Comparison of ENCODE assay signal across 8 cellular contexts in genomic region chr2:47072728-47073191, GRCh38.
DNase-seq lines count a peak whose midpoint lies in the region; ATAC-seq and TF ChIP-seq lines count a peak whose summit lies in the region.

No MANE protein-coding gene starts in this region.

- H3K27ac ChIP-seq in HL-60 (replicated peaks), result 0 out of 2 replicates have a peak overlapping the region, but pooled peaks have one; percentile 12

- peaks cover 19% of the 10 kb centered on the region for H3K36me3 Mint-ChIP-seq in activated T-helper 1 cell treated with anti-CD3 and anti-CD28 coated beads, Interleukin-12 subunit alpha, Interleukin-12 subunit beta, Interleukin-2, Interleukin-4 antibody, amounts not matched to agents 30 ng/mL and 10 ng/mL and 1 ng/mL, durations not matched to agents 14 hours and 24 hours and 36 hours (ENCODE audit: low read depth)
- H3K36me3 Mint-ChIP-seq in stimulated activated memory B cell treated with anti-CD40 and anti-IgM and Interleukin-4, amounts not matched to agents 10 μg/mL and 1 μg/mL and 100 μg/mL, for 72 hours, result peaks cover 36% of the 10 kb centered on the region

- no peak overlapping the region for H3K4me3 ChIP-seq in HL-60 (replicated peaks; ENCODE audit: insufficient read depth, low read length)

- H3K27me3 ChIP-seq in HL-60 (ENCODE audit: insufficient read depth, poor library complexity, severe bottlenecking), result no peaks in the 10 kb centered on the region

- peak; percentile 69 for ATAC-seq in stimulated activated memory B cell treated with anti-CD40 and anti-IgM and Interleukin-4, amounts not matched to agents 10 μg/mL and 1 μg/mL and 100 μg/mL, for 72 hours
- no peak for ATAC-seq in GM18861 (IDR thresholded peaks at IDR 0.05; ENCODE audit: unreplicated experiment)

- no peaks in the 10 kb centered on the region for H3K27me3 Mint-ChIP-seq in activated T-helper 1 cell treated with anti-CD3 and anti-CD28 coated beads, Interleukin-12 subunit alpha, Interleukin-12 subunit beta, Interleukin-2, Interleukin-4 antibody, amounts not matched to agents 30 ng/mL and 10 ng/mL and 1 ng/mL, durations not matched to agents 14 hours and 24 hours and 36 hours (ENCODE audit: insufficient read depth)
- no peaks in the 10 kb centered on the region for H3K27me3 Mint-ChIP-seq in stimulated activated memory B cell treated with anti-CD40 and anti-IgM and Interleukin-4, amounts not matched to agents 10 μg/mL and 1 μg/mL and 100 μg/mL, for 72 hours

- H3K9me3 Mint-ChIP-seq in activated T-helper 1 cell treated with anti-CD3 and anti-CD28 coated beads, Interleukin-12 subunit alpha, Interleukin-12 subunit beta, Interleukin-2, Interleukin-4 antibody, amounts not matched to agents 30 ng/mL and 10 ng/mL and 1 ng/mL, durations not matched to agents 14 hours and 24 hours and 36 hours, result no peaks in the 10 kb centered on the region
- H3K9me3 Mint-ChIP-seq in stimulated activated memory B cell treated with anti-CD40 and anti-IgM and Interleukin-4, amounts not matched to agents 10 μg/mL and 1 μg/mL and 100 μg/mL, for 72 hours, result no peaks in the 10 kb centered on the region

- intact Hi-C loops in activated T-helper 1 cell treated with anti-CD3 and anti-CD28 coated beads, Interleukin-12 subunit alpha, Interleukin-12 subunit beta, Interleukin-2, Interleukin-4 antibody, amounts not matched to agents 30 ng/mL and 10 ng/mL and 1 ng/mL, durations not matched to agents 14 hours and 24 hours and 36 hours (cut with micrococcal nuclease), result no loop called here

- DNase-seq in HL-60 (ENCODE audit: low read depth in 1 of 2, low spot score in 1 of 2) (peak; percentile 24 to 94), left kidney (ENCODE audit: low read depth, low spot score) (peak; percentile 77), NCI-H1436 (lab: John Stamatoyannopoulos, UW) (no peak), DMS 273 treated with DMSO at 0.1 percent for 48 hours (lab: John Stamatoyannopoulos, UW) (no peak)
- no peak for DNase-seq in activated T-helper 1 cell treated with anti-CD3 and anti-CD28 coated beads, Interleukin-12 subunit alpha, Interleukin-12 subunit beta, Interleukin-2, Interleukin-4 antibody, amounts not matched to agents 30 ng/mL and 10 ng/mL and 1 ng/mL, durations not matched to agents 14 hours and 24 hours and 36 hours (ENCODE audit: low spot score)
- DNase-seq in activated CD4-positive, CD25-positive, alpha-beta regulatory T cell treated with anti-CD3 and anti-CD28 coated beads, Interleukin-2, amount 50 U/mL, for 72 hours, result no peak

- TF ChIP-seq CTCF in HL-60 (IDR thresholded peaks at IDR 0.05; ENCODE audit: insufficient read depth, low read length), result no peak

- H3K27ac Mint-ChIP-seq in activated T-helper 1 cell treated with anti-CD3 and anti-CD28 coated beads, Interleukin-12 subunit alpha, Interleukin-12 subunit beta, Interleukin-2, Interleukin-4 antibody, amounts not matched to agents 30 ng/mL and 10 ng/mL and 1 ng/mL, durations not matched to agents 14 hours and 24 hours and 36 hours, result peak overlapping the region; percentile 53
- peak overlapping the region; percentile 70 for H3K27ac Mint-ChIP-seq in stimulated activated memory B cell treated with anti-CD40 and anti-IgM and Interleukin-4, amounts not matched to agents 10 μg/mL and 1 μg/mL and 100 μg/mL, for 72 hours

- no peak overlapping the region for H3K4me3 Mint-ChIP-seq in activated T-helper 1 cell treated with anti-CD3 and anti-CD28 coated beads, Interleukin-12 subunit alpha, Interleukin-12 subunit beta, Interleukin-2, Interleukin-4 antibody, amounts not matched to agents 30 ng/mL and 10 ng/mL and 1 ng/mL, durations not matched to agents 14 hours and 24 hours and 36 hours
- peak overlapping the region; percentile 3 for H3K4me3 Mint-ChIP-seq in stimulated activated memory B cell treated with anti-CD40 and anti-IgM and Interleukin-4, amounts not matched to agents 10 μg/mL and 1 μg/mL and 100 μg/mL, for 72 hours

- H3K4me1 Mint-ChIP-seq in activated T-helper 1 cell treated with anti-CD3 and anti-CD28 coated beads, Interleukin-12 subunit alpha, Interleukin-12 subunit beta, Interleukin-2, Interleukin-4 antibody, amounts not matched to agents 30 ng/mL and 10 ng/mL and 1 ng/mL, durations not matched to agents 14 hours and 24 hours and 36 hours (ENCODE audit: low read depth), result peaks cover 13% of the 10 kb centered on the region
- peaks cover 72% of the 10 kb centered on the region for H3K4me1 Mint-ChIP-seq in stimulated activated memory B cell treated with anti-CD40 and anti-IgM and Interleukin-4, amounts not matched to agents 10 μg/mL and 1 μg/mL and 100 μg/mL, for 72 hours

Comparison
In these comparisons a context has a peak if more than half of its experiments do, and no peak if none do; other contexts are left out.
1. DNase-seq: peak in HL-60 (2 of 2) and left kidney (single experiment); none in activated T-helper 1 cell treated with anti-CD3 and anti-CD28 coated beads, Interleukin-12 subunit alpha, Interleukin-12 subunit beta, Interleukin-2, Interleukin-4 antibody, amounts not matched to agents 30 ng/mL and 10 ng/mL and 1 ng/mL, durations not matched to agents 14 hours and 24 hours and 36 hours (single experiment), NCI-H1436 (single experiment), DMS 273 treated with DMSO at 0.1 percent for 48 hours (single experiment) and activated CD4-positive, CD25-positive, alpha-beta regulatory T cell treated with anti-CD3 and anti-CD28 coated beads, Interleukin-2, amount 50 U/mL, for 72 hours (single experiment).